In the genomic region with DNA sequence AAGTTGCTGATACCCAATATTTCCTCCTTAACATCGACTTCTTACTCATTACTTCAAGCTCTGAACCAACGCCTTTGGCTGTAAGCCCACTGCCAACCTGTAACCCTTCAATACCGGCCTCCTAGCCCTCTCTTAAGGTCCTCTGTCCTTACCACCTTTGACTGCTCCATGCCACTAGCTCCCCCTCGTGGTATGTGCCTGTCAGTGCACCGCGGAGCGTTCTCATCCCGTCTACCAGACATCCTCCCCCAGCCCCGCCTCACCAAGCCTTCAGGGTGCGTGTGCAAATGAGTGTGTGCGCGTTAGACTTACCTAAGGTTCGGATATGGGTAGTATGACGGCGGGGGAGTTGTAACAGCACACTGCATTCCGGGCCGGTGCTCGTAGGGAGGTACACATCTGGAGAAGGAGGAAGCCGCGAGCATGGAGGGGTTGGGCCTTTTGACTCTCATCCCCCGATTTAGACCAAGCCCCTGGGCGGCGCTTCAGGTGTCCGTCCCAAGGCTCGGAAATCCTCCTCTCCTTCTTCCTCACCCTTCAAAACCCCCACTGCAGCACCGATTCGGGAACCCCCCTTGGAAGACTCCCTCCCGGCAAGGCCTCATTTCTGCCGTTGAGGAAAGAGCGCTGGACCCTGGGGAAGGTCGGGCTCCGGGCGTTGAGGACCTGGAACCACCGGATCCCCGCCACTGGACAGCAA, we compare ENCODE assay signal across 8 cellular contexts. TPM values are rescaled to one million over a fixed set of nuclear protein-coding genes. Genes with fewer than 3 reads are reported as not detected.
A peak's percentile ranks its signal among the peaks of the same experiment; 100 is the strongest.
DNase-seq lines count a peak whose midpoint lies in the region; ATAC-seq and TF ChIP-seq lines count a peak whose summit lies in the region.

No MANE protein-coding gene starts in this region.

- H3K9me3 ChIP-seq in BLaER1, result no peaks in the 10 kb centered on the region
- H3K9me3 ChIP-seq in vagina, result no peaks in the 10 kb centered on the region

- no peak for TF ChIP-seq POLR2A in vagina (IDR thresholded peaks at IDR 0.05)

- H3K27ac ChIP-seq in BLaER1, result peak overlapping the region; percentile 65
- H3K27ac ChIP-seq in vagina, result no peak overlapping the region

- H3K4me3 ChIP-seq in BLaER1, result peak overlapping the region; percentile 67
- peak overlapping the region; percentile 45 to 52 for H3K4me3 ChIP-seq in vagina

- peaks cover 58% of the 10 kb centered on the region for H3K4me1 ChIP-seq in BLaER1
- H3K4me1 ChIP-seq in vagina, result peaks cover 47% of the 10 kb centered on the region

- TF ChIP-seq CTCF in vagina (IDR thresholded peaks at IDR 0.05), result peak; percentile 68 to 93 (median 89)

- peak overlapping the region; percentile 97 for H3K4me2 ChIP-seq in BLaER1

- H3K36me3 ChIP-seq in BLaER1, result no peaks in the 10 kb centered on the region
- H3K36me3 ChIP-seq in vagina, result no peaks in the 10 kb centered on the region

- H3K27me3 ChIP-seq in BLaER1, result no peaks in the 10 kb centered on the region
- no peaks in the 10 kb centered on the region for H3K27me3 ChIP-seq in vagina

- no peaks in the 10 kb centered on the region for H4K20me1 ChIP-seq in BLaER1

- ATAC-seq in GM21723 (IDR thresholded peaks at IDR 0.05; ENCODE audit: unreplicated experiment), result peak; percentile 36

- DNase-seq in NCI-H1694 treated with DMSO at 0.1 percent for 48 hours (lab: John Stamatoyannopoulos, UW), result peak; percentile 84
- DNase-seq in T-helper 22 cell (ENCODE audit: low read depth), result peak; percentile 73
- peak; percentile 86 for DNase-seq in astrocyte of the hippocampus (ENCODE audit: low read depth, low spot score)
- DNase-seq in hippocampal formation (lab: John Stamatoyannopoulos, UW), result peak; percentile 78 to 79
- DNase-seq in renal cortical epithelial cell (ENCODE audit: low read depth), result peak; percentile 78
- peak in 1 of 2 donors; percentile 95 for DNase-seq in vagina (ENCODE audit: extremely low spot score in 2 of 2)

- intact Hi-C loops in vagina (cut with DNase I), result no loop called here

- peak overlapping the region; percentile 65 for H3K9ac ChIP-seq in BLaER1

RNA-seq across cellular contexts. Expression of a gene that starts 2.8 kb away (rescaled TPM):
- total RNA-seq in renal cortical epithelial cell, result 4.0 and 12.3 TPM in 2 replicates
- total RNA-seq in vagina, result 4.4 TPM

RNA-seq across cellular contexts. Expression of a gene that starts 50.1 kb away (rescaled TPM):
- total RNA-seq in renal cortical epithelial cell, result 14.5 and 27.4 TPM in 2 replicates
- total RNA-seq in vagina, result 18.4 TPM

RNA-seq across cellular contexts. Expression of a gene that starts 50.4 kb away (rescaled TPM):
- 1.9 and 3.5 TPM in 2 replicates for total RNA-seq in renal cortical epithelial cell
- total RNA-seq in vagina, result 0.49 TPM
